ENCODE assay signal across 9 cellular contexts in genomic region chr12:114684098-114684869, GRCh38. TPM values are rescaled to one million over a fixed set of nuclear protein-coding genes. Genes with fewer than 3 reads are reported as not detected.
A peak's percentile ranks its signal among the peaks of the same experiment; 100 is the strongest.
DNase-seq lines count a peak whose midpoint lies in the region; ATAC-seq and FAIRE-seq lines count a peak whose summit lies in the region.
"Had no signal": no experiment of that assay in that cellular context is flagged by ENCODE, and none has a peak within 500 bp of the region (broad histone marks: within the 10 kb centered on the region; RNA-seq: fewer than 3 reads in every experiment).

TBX3 (minus strand) TSS chr12:114684175; CDS start chr12:114683200, 975 bp downstream.

- DNase-seq in activated CD4-positive, CD25-positive, alpha-beta regulatory T cell treated with anti-CD3 and anti-CD28 coated beads, Interleukin-2, amount 50 U/mL, for 16 hours (ENCODE audit: low read depth, low spot score): peak; percentile 6
- no peak for DNase-seq in activated CD4-positive, CD25-positive, alpha-beta regulatory T cell (lab: John Stamatoyannopoulos, UW)
- peak; percentile 86 for DNase-seq in NCI-H2227 (lab: John Stamatoyannopoulos, UW; ENCODE audit: unreplicated experiment)
- DNase-seq in activated CD8-positive, alpha-beta memory T cell treated with anti-CD3 and anti-CD28 coated beads for 24 hours: peak; percentile 60
- peak; percentile 91 to 100 for DNase-seq in lung microvascular endothelial cell (ENCODE audit: low read depth in 2 of 2)
- DNase-seq in stimulated activated CD4-positive, alpha-beta T cell treated with anti-CD3 and anti-CD28 coated beads, Interleukin-4, amount 100 ng/mL, for 48 hours (ENCODE audit: low read depth in 2 of 2): peak; percentile 52 to 53

- no peak for ATAC-seq in GM19455 (IDR thresholded peaks at IDR 0.05; ENCODE audit: unreplicated experiment)

- FAIRE-seq in endometrium (lab: Jason Lieb, UNC): peak; percentile 92
- FAIRE-seq: G401.6 had no signal

RNA-seq across cellular contexts. Expression of gene TBX3, which starts in this region (rescaled TPM):
- total RNA-seq in lung microvascular endothelial cell: 0.44 and 0.99 TPM in 2 replicates

Comparison
In these comparisons a context has a peak if more than half of its experiments do, and no peak if none do; other contexts are left out.
1. DNase-seq: peak in activated CD4-positive, CD25-positive, alpha-beta regulatory T cell treated with anti-CD3 and anti-CD28 coated beads, Interleukin-2, amount 50 U/mL, for 16 hours (single experiment), NCI-H2227 (single experiment), activated CD8-positive, alpha-beta memory T cell treated with anti-CD3 and anti-CD28 coated beads for 24 hours (single experiment) and stimulated activated CD4-positive, alpha-beta T cell treated with anti-CD3 and anti-CD28 coated beads, Interleukin-4, amount 100 ng/mL, for 48 hours (2 of 2); none in activated CD4-positive, CD25-positive, alpha-beta regulatory T cell (0 of 4).
2. Peak in DNase-seq in lung microvascular endothelial cell; RNA of the gene not detected or under 1 TPM.